In the genomic region with DNA sequence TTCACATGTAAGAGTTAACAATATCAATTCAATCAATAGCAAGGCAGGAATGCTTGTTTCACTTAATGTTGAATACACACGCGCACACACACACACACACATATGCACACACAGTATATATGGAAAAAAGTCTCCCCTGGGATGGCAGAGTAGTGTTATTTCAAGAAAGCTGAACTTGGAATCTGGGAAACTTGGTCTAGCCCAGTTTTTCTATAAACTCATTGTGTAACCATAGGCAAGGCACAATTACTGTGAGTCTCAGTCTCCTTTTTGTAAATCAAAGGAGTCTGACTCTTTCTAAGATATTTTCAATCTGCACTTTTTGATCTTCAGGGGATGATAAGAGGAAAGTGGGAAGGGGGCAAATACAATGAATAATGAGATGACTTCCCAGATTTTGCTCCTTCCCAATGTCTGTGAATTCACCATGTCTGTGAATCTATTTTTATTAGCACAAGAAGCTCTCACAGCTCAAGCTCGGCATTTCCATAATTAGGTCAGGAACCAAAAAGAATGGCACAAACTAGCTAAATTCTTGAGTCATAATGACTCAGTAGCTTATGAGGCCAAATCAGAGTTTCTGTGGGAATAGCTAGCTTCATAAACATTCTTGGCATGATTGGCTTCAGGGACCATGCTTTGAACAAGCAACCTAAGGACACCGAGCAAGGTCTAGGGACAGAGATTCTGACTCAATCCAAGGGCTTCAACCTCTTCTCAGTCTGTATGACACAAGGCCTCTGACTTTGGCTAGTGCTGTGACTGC, we compare ENCODE assay signal across 10 cellular contexts.
DNase-seq lines count a peak whose midpoint lies in the region; ATAC-seq and TF ChIP-seq lines count a peak whose summit lies in the region.
"Had no signal": no experiment of that assay in that cellular context is flagged by ENCODE, and none has a peak within 500 bp of the region (broad histone marks: within the 10 kb centered on the region; RNA-seq: fewer than 3 reads in every experiment).

No MANE protein-coding gene starts in this region.

- no peak overlapping the region for H2AK5ac ChIP-seq in trophoblast cell (ENCODE audit: low read length)

- H3K27me3 ChIP-seq in SJSA1 (replicated peaks) (no peaks in the 10 kb centered on the region), trophoblast cell (ENCODE audit: insufficient read depth, low read length) (no peaks in the 10 kb centered on the region), suprapubic skin (no peaks in the 10 kb centered on the region)

- no peak for TF ChIP-seq EP300 in suprapubic skin (IDR thresholded peaks at IDR 0.05)

- no peak overlapping the region for H4K91ac ChIP-seq in trophoblast cell (ENCODE audit: low read depth, low read length)

- H3K4me1 Mint-ChIP-seq in activated CD4-positive, alpha-beta memory T cell treated with anti-CD3 and anti-CD28 coated beads, Interleukin-2, amount 10 ng/mL, durations not matched to agents 7 days and 5 days, result no peaks in the 10 kb centered on the region
- H3K4me1 Mint-ChIP-seq: neural crest cell had no signal

- no peak overlapping the region for H3K23ac ChIP-seq in trophoblast cell (ENCODE audit: low read length)

- H4K12ac ChIP-seq in trophoblast cell (ENCODE audit: low read depth, low read length), result no peak overlapping the region

- H3K36me3 ChIP-seq in SJSA1 (no peaks in the 10 kb centered on the region), trophoblast cell (ENCODE audit: control insufficient read depth in 1 of 2, insufficient read depth in 2 of 2, low read length in 2 of 2) (no peaks in the 10 kb centered on the region), suprapubic skin (no peaks in the 10 kb centered on the region)

- H3K79me2 ChIP-seq in trophoblast cell (ENCODE audit: control insufficient read depth, insufficient read depth, low read length, poor library complexity), result no peaks in the 10 kb centered on the region

- CTCF ChIA-PET in activated CD4-positive, alpha-beta memory T cell treated with anti-CD3 and anti-CD28 coated beads, Interleukin-2, amount 10 ng/mL, durations not matched to agents 7 days and 5 days (lab: Charles Lee), result no interaction called here

- no peak overlapping the region for H2BK12ac ChIP-seq in trophoblast cell (ENCODE audit: low read length)

- H4K8ac ChIP-seq in trophoblast cell (ENCODE audit: low read depth, low read length), result no peak overlapping the region

- no peaks in the 10 kb centered on the region for H3K9me3 Mint-ChIP-seq in activated CD4-positive, alpha-beta memory T cell treated with anti-CD3 and anti-CD28 coated beads, Interleukin-2, amount 10 ng/mL, durations not matched to agents 7 days and 5 days
- H3K9me3 Mint-ChIP-seq: neural crest cell had no signal

- H3K36me3 Mint-ChIP-seq in activated CD4-positive, alpha-beta memory T cell treated with anti-CD3 and anti-CD28 coated beads, Interleukin-2, amount 10 ng/mL, durations not matched to agents 7 days and 5 days (ENCODE audit: low read depth), result no peaks in the 10 kb centered on the region
- H3K36me3 Mint-ChIP-seq: activated naive CD8-positive, alpha-beta T cell had no signal

- no peak overlapping the region for H3K9ac ChIP-seq in trophoblast cell (ENCODE audit: low read length)

- POLR2A ChIA-PET in activated CD4-positive, alpha-beta memory T cell treated with anti-CD3 and anti-CD28 coated beads, Interleukin-2, amount 10 ng/mL, durations not matched to agents 7 days and 5 days (lab: Charles Lee), result no interaction called here

- no peaks in the 10 kb centered on the region for H3K27me3 Mint-ChIP-seq in activated CD4-positive, alpha-beta memory T cell treated with anti-CD3 and anti-CD28 coated beads, Interleukin-2, amount 10 ng/mL, durations not matched to agents 7 days and 5 days

- no peak for ATAC-seq in HG02973 (IDR thresholded peaks at IDR 0.05; ENCODE audit: unreplicated experiment)
- ATAC-seq in stimulated activated naive CD8-positive, alpha-beta T cell treated with anti-CD3 and anti-CD28 coated beads, Interleukin-15, Interleukin-2, amounts not matched to agents 100 U/mL and 50 U/mL, for 24 hours, result no peak

- no peak overlapping the region for H2BK5ac ChIP-seq in trophoblast cell (ENCODE audit: low read depth, low read length, poor library complexity)

- WGBS in trophoblast cell (ENCODE audit: extremely low coverage, insufficient coverage, insufficient read length), result no CpG with 5 or more reads among the region's 4 CpGs
- 29% methylated on average over 4 of the region's 4 CpGs for WGBS in suprapubic skin

- H3K79me1 ChIP-seq in trophoblast cell (ENCODE audit: low read length), result no peaks in the 10 kb centered on the region

- H2BK120ac ChIP-seq in trophoblast cell (ENCODE audit: insufficient read depth, low read length, poor library complexity), result no peak overlapping the region

- H3K4me3 ChIP-seq in SJSA1, result no peak overlapping the region
- no peak overlapping the region for H3K4me3 ChIP-seq in trophoblast cell (ENCODE audit: low read depth, low read length)
- no peak overlapping the region for H3K4me3 ChIP-seq in suprapubic skin

- no peak overlapping the region for H3K4ac ChIP-seq in trophoblast cell (ENCODE audit: low read depth, low read length)

- H3K4me1 ChIP-seq in SJSA1 (replicated peaks), result peaks cover 49% of the 10 kb centered on the region
- H3K4me1 ChIP-seq in trophoblast cell (ENCODE audit: control insufficient read depth in 1 of 2, insufficient read depth in 2 of 2, low read length in 2 of 2), result no peaks in the 10 kb centered on the region
- H3K4me1 ChIP-seq in suprapubic skin, result peaks cover 16% of the 10 kb centered on the region

- H3K27ac Mint-ChIP-seq in activated CD4-positive, alpha-beta memory T cell treated with anti-CD3 and anti-CD28 coated beads, Interleukin-2, amount 10 ng/mL, durations not matched to agents 7 days and 5 days, result no peak overlapping the region
- H3K27ac Mint-ChIP-seq: activated naive CD8-positive, alpha-beta T cell had no signal

- no peak overlapping the region for H3K4me2 ChIP-seq in trophoblast cell (ENCODE audit: low read length)

- no peak overlapping the region for H3K4me3 Mint-ChIP-seq in activated CD4-positive, alpha-beta memory T cell treated with anti-CD3 and anti-CD28 coated beads, Interleukin-2, amount 10 ng/mL, durations not matched to agents 7 days and 5 days
- H3K4me3 Mint-ChIP-seq: activated naive CD8-positive, alpha-beta T cell; neural crest cell had no signal

- TF ChIP-seq POLR2A in suprapubic skin (IDR thresholded peaks at IDR 0.05), result no peak

- H3K14ac ChIP-seq in trophoblast cell (ENCODE audit: low read length), result no peak overlapping the region

- no peak overlapping the region for H3K18ac ChIP-seq in trophoblast cell (ENCODE audit: low read length)

- no peak for TF ChIP-seq CTCF in suprapubic skin (IDR thresholded peaks at IDR 0.05)

- DNase-seq in Daoy (ENCODE audit: low read depth), result peak; percentile 92
- DNase-seq in SJSA1 (ENCODE audit: low read depth in 1 of 2, low spot score in 2 of 2), result peak; percentile 76 to 88
- DNase-seq in fibroblast of peridontal ligament (ENCODE audit: extremely low read depth), result peak; percentile 96
- peak; percentile 46 to 53 for DNase-seq in trophoblast cell
- DNase-seq in activated CD4-positive, alpha-beta memory T cell treated with anti-CD3 and anti-CD28 coated beads, Interleukin-2, amount 10 ng/mL, durations not matched to agents 7 days and 5 days, result no peak
- DNase-seq in suprapubic skin (ENCODE audit: low spot score in 2 of 2), result no peak
- no peak for DNase-seq in stimulated activated naive CD8-positive, alpha-beta T cell treated with anti-CD3 and anti-CD28 coated beads, Interleukin-15, Interleukin-2, amounts not matched to agents 100 U/mL and 50 U/mL, for 24 hours

- no peak overlapping the region for H2AFZ ChIP-seq in trophoblast cell (ENCODE audit: insufficient read depth, low read length, poor library complexity)

- H3K9me3 ChIP-seq in SJSA1 (replicated peaks), result no peaks in the 10 kb centered on the region
- H3K9me3 ChIP-seq in trophoblast cell (ENCODE audit: insufficient read depth, low read depth, low read length), result no peaks in the 10 kb centered on the region
- no peaks in the 10 kb centered on the region for H3K9me3 ChIP-seq in suprapubic skin

- H3K27ac ChIP-seq in SJSA1 (peak overlapping the region; percentile 85), trophoblast cell (ENCODE audit: low read depth, low read length) (no peak overlapping the region), suprapubic skin (no peak overlapping the region)

Comparison
In these comparisons a context has a peak if more than half of its experiments do, and no peak if none do; other contexts are left out.
1. DNase-seq: peak in Daoy (single experiment), SJSA1 (2 of 2), fibroblast of peridontal ligament (single experiment) and trophoblast cell (2 of 2); none in activated CD4-positive, alpha-beta memory T cell treated with anti-CD3 and anti-CD28 coated beads, Interleukin-2, amount 10 ng/mL, durations not matched to agents 7 days and 5 days (single experiment), suprapubic skin (0 of 2) and stimulated activated naive CD8-positive, alpha-beta T cell treated with anti-CD3 and anti-CD28 coated beads, Interleukin-15, Interleukin-2, amounts not matched to agents 100 U/mL and 50 U/mL, for 24 hours (single experiment).